Comparison of ENCODE assay signal across 9 cellular contexts in genomic region chr1:107142370-107142668, GRCh38. TPM values are rescaled to one million over a fixed set of nuclear protein-coding genes. Genes with fewer than 3 reads are reported as not detected.
DNase-seq lines count a peak whose midpoint lies in the region; ATAC-seq and TF ChIP-seq lines count a peak whose summit lies in the region.
"Had no signal": no experiment of that assay in that cellular context is flagged by ENCODE, and none has a peak within 500 bp of the region (broad histone marks: within the 10 kb centered on the region; RNA-seq: fewer than 3 reads in every experiment).

No MANE protein-coding gene starts in this region.

- H3K4me1 Mint-ChIP-seq in activated T-cell treated with anti-CD3 and anti-CD28 coated beads, Interleukin-2, amount 50 U/mL, for 4 hours (ENCODE audit: low read depth): peaks cover 18% of the 10 kb centered on the region
- no peaks in the 10 kb centered on the region for H3K4me1 Mint-ChIP-seq in glutamatergic neuron (ENCODE audit: low read depth, unreplicated experiment)
- H3K4me1 Mint-ChIP-seq in stimulated activated effector memory CD8-positive, alpha-beta T cell treated with anti-CD3 and anti-CD28 coated beads, Interleukin-12 subunit alpha, Interleukin-12 subunit beta, amount 100 ng/mL, for 72 hours: peaks cover 16% of the 10 kb centered on the region

- peaks cover 65% of the 10 kb centered on the region for H3K27me3 Mint-ChIP-seq in activated T-cell treated with anti-CD3 and anti-CD28 coated beads, Interleukin-2, amount 50 U/mL, for 4 hours (ENCODE audit: low read depth)
- peaks cover 2% of the 10 kb centered on the region for H3K27me3 Mint-ChIP-seq in glutamatergic neuron (ENCODE audit: unreplicated experiment)

- H3K36me3 Mint-ChIP-seq in activated T-cell treated with anti-CD3 and anti-CD28 coated beads, Interleukin-2, amount 50 U/mL, for 4 hours (ENCODE audit: insufficient read depth): no peaks in the 10 kb centered on the region
- H3K36me3 Mint-ChIP-seq in glutamatergic neuron (ENCODE audit: unreplicated experiment): no peaks in the 10 kb centered on the region
- H3K36me3 Mint-ChIP-seq in stimulated activated effector memory CD8-positive, alpha-beta T cell treated with anti-CD3 and anti-CD28 coated beads, Interleukin-12 subunit alpha, Interleukin-12 subunit beta, amount 100 ng/mL, for 72 hours: no peaks in the 10 kb centered on the region

- H3K4me3 Mint-ChIP-seq in activated T-cell treated with anti-CD3 and anti-CD28 coated beads, Interleukin-2, amount 50 U/mL, for 4 hours: peak overlapping the region; percentile 76
- H3K4me3 Mint-ChIP-seq in glutamatergic neuron (ENCODE audit: unreplicated experiment): peak overlapping the region; percentile 92
- H3K4me3 Mint-ChIP-seq in stimulated activated effector memory CD8-positive, alpha-beta T cell treated with anti-CD3 and anti-CD28 coated beads, Interleukin-12 subunit alpha, Interleukin-12 subunit beta, amount 100 ng/mL, for 72 hours: peak overlapping the region; percentile 75

- TF ChIP-seq CTCF in VCaP (conservative IDR thresholded peaks at IDR 0.05) (peak; percentile 36; the same call in 1 of the 2 replicates), glutamatergic neuron (IDR thresholded peaks at IDR 0.05; ENCODE audit: partially characterized antibody, unreplicated experiment) (peak; percentile 24)

- no peak for ATAC-seq in activated T-cell treated with anti-CD3 and anti-CD28 coated beads, Interleukin-2, amount 50 U/mL, for 4 hours
- no peak for ATAC-seq in stimulated activated effector memory CD8-positive, alpha-beta T cell treated with anti-CD3 and anti-CD28 coated beads, Interleukin-12 subunit alpha, Interleukin-12 subunit beta, amount 100 ng/mL, for 72 hours
- ATAC-seq in GM18867 (IDR thresholded peaks at IDR 0.05; ENCODE audit: unreplicated experiment): no peak

- no peak for DNase-seq in activated T-cell treated with anti-CD3 and anti-CD28 coated beads, Interleukin-2, amount 50 U/mL, for 4 hours
- DNase-seq in activated T-cell treated with anti-CD3 and anti-CD28 coated beads for 4 hours (no peak), glutamatergic neuron (no peak), MV-4-11 (lab: John Stamatoyannopoulos, UW) (no peak)
- DNase-seq in stimulated activated effector memory CD8-positive, alpha-beta T cell treated with anti-CD3 and anti-CD28 coated beads, Interleukin-12 subunit alpha, Interleukin-12 subunit beta, amount 100 ng/mL, for 72 hours (ENCODE audit: low spot score in 2 of 2): no peak
- DNase-seq in stimulated activated CD4-positive, alpha-beta T cell treated with anti-CD3 and anti-CD28 coated beads, Interleukin-12 subunit alpha, Interleukin-12 subunit beta, amount 100 ng/mL, for 4 hours: no peak
- DNase-seq: activated naive CD4-positive, alpha-beta T cell had no signal

- H3K27ac Mint-ChIP-seq in glutamatergic neuron (ENCODE audit: unreplicated experiment): no peak overlapping the region
- H3K27ac Mint-ChIP-seq in stimulated activated effector memory CD8-positive, alpha-beta T cell treated with anti-CD3 and anti-CD28 coated beads, Interleukin-12 subunit alpha, Interleukin-12 subunit beta, amount 100 ng/mL, for 72 hours: no peak overlapping the region

- H3K27ac ChIP-seq in VCaP: no peak overlapping the region

- H3K9me3 Mint-ChIP-seq in activated T-cell treated with anti-CD3 and anti-CD28 coated beads, Interleukin-2, amount 50 U/mL, for 4 hours: no peaks in the 10 kb centered on the region
- peaks cover 4% of the 10 kb centered on the region for H3K9me3 Mint-ChIP-seq in glutamatergic neuron (ENCODE audit: unreplicated experiment)
- no peaks in the 10 kb centered on the region for H3K9me3 Mint-ChIP-seq in stimulated activated effector memory CD8-positive, alpha-beta T cell treated with anti-CD3 and anti-CD28 coated beads, Interleukin-12 subunit alpha, Interleukin-12 subunit beta, amount 100 ng/mL, for 72 hours

RNA-seq across cellular contexts. Expression of gene NTNG1, which starts 1.5 kb away (rescaled TPM):
- not detected for total RNA-seq in activated T-cell treated with anti-CD3 and anti-CD28 coated beads, Interleukin-2, amount 50 U/mL, for 4 hours
- total RNA-seq in glutamatergic neuron (ENCODE audit: unreplicated experiment): 3.2 TPM
